28 cellular contexts compared by ENCODE assay signal in genomic region chr2:220707261-220707660, GRCh38.
"Had no signal": no experiment of that assay in that cellular context is flagged by ENCODE, and none has a peak within 500 bp of the region (broad histone marks: within the 10 kb centered on the region; RNA-seq: fewer than 3 reads in every experiment).

No MANE protein-coding gene starts in this region.

- H3K4me1 ChIP-seq: colonic mucosa, esophagus muscularis mucosa, esophagus squamous epithelium, foreskin keratinocyte, gastrocnemius medialis, gastroesophageal sphincter, heart left ventricle, heart right ventricle had no signal

- H3K4me1 Mint-ChIP-seq: endodermal cell had no signal

- H3K9me3 ChIP-seq: colonic mucosa, esophagus muscularis mucosa, esophagus squamous epithelium, gastrocnemius medialis, gastroesophageal sphincter, heart left ventricle had no signal

- H3K9me3 Mint-ChIP-seq: dendritic cell treated with granulocyte-macrophage colony-stimulating factor and Interleukin-4, amounts not matched to agents 40 ng/mL and 50 ng/mL, for 4 days had no signal

- H3K27me3 Mint-ChIP-seq: dendritic cell treated with granulocyte-macrophage colony-stimulating factor and Interleukin-4, amounts not matched to agents 40 ng/mL and 50 ng/mL, for 4 days had no signal

- FAIRE-seq: colon, endometrium, endothelial cell of umbilical vein, frontal cortex had no signal

- H3K27ac Mint-ChIP-seq: dendritic cell treated with granulocyte-macrophage colony-stimulating factor and Interleukin-4, amounts not matched to agents 40 ng/mL and 50 ng/mL, for 4 days; effector memory CD8-positive, alpha-beta T cell; endodermal cell had no signal

- H3K4me3 ChIP-seq: colonic mucosa, coronary artery, dorsolateral prefrontal cortex, esophagus muscularis mucosa, esophagus squamous epithelium, gastrocnemius medialis, gastroesophageal sphincter, heart left ventricle, heart right ventricle had no signal

- H3K36me3 ChIP-seq: colonic mucosa, esophagus muscularis mucosa, esophagus squamous epithelium, gastrocnemius medialis, gastroesophageal sphincter, heart left ventricle, heart right ventricle had no signal

- H3K4me3 Mint-ChIP-seq: dendritic cell treated with granulocyte-macrophage colony-stimulating factor and Interleukin-4, amounts not matched to agents 40 ng/mL and 50 ng/mL, for 4 days; effector memory CD8-positive, alpha-beta T cell; endodermal cell had no signal

- DNase-seq: colonic mucosa; cortex of kidney; dermis blood vessel endothelial cell; dorsolateral prefrontal cortex; effector CD4-positive, alpha-beta T cell; effector CD8-positive, alpha-beta T cell; effector memory CD4-positive, alpha-beta T cell; effector memory CD8-positive, alpha-beta T cell; endodermal cell; erythroblast; esophagus squamous epithelium; foreskin fibroblast; foreskin keratinocyte; foreskin melanocyte; gastrocnemius medialis; glutamatergic neuron; head of caudate nucleus; heart left ventricle; heart right ventricle had no signal

- H3K27me3 ChIP-seq: colonic mucosa, dorsolateral prefrontal cortex, esophagus muscularis mucosa, esophagus squamous epithelium, foreskin keratinocyte, gastrocnemius medialis, gastroesophageal sphincter, heart left ventricle, heart right ventricle had no signal

- H3K27ac ChIP-seq: colonic mucosa, coronary artery, dorsolateral prefrontal cortex, epithelial cell of prostate, esophagus muscularis mucosa, esophagus squamous epithelium, foreskin keratinocyte, gastrocnemius medialis, gastroesophageal sphincter, heart left ventricle, heart right ventricle had no signal
